In the genomic region with DNA sequence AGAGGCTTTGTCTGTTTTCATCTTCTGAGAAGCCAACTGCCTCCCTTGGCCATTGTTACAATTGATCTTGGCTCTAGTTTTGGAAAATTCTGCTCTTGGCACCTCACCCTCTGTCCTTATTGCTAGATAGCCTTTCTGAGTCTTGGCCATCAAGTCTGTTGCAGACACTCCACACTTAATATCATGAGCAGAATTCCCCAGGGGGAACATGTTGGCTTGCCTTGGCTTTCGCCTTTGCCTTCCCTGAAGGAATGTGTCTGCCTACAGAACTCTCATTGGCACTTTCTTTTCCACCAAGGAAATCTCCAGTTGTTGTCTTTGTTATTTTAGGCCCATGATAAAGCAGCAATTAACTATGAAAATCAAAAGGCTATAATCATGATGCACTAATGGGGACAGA, we compare ENCODE assay signal across 22 cellular contexts. TPM values are rescaled to one million over a fixed set of nuclear protein-coding genes. Genes with fewer than 3 reads are reported as not detected.
A peak's percentile ranks its signal among the peaks of the same experiment; 100 is the strongest.
DNase-seq lines count a peak whose midpoint lies in the region; ATAC-seq and TF ChIP-seq lines count a peak whose summit lies in the region.
"Had no signal": no experiment of that assay in that cellular context is flagged by ENCODE, and none has a peak within 500 bp of the region (broad histone marks: within the 10 kb centered on the region; RNA-seq: fewer than 3 reads in every experiment).

No MANE protein-coding gene starts in this region.

- H3K27me3 Mint-ChIP-seq in activated naive CD4-positive, alpha-beta T cell treated with anti-CD3 and anti-CD28 coated beads for 36 hours (ENCODE audit: low read depth) = no peaks in the 10 kb centered on the region
- H3K27me3 Mint-ChIP-seq in activated T-helper 17 cell treated with anti-CD3 and anti-CD28 coated beads, Interleukin-2, amount 50 U/mL, for 72 hours = no peaks in the 10 kb centered on the region
- H3K27me3 Mint-ChIP-seq: activated naive CD8-positive, alpha-beta T cell treated with anti-CD3 and anti-CD28 coated beads, Interleukin-2, amount 50 U/mL, for 24 hours; CD8-positive, alpha-beta memory T cell; progenitor cell of endocrine pancreas had no signal

- H3K4me1 Mint-ChIP-seq in activated naive CD4-positive, alpha-beta T cell treated with anti-CD3 and anti-CD28 coated beads for 36 hours (ENCODE audit: low read depth) = peaks cover 22% of the 10 kb centered on the region
- H3K4me1 Mint-ChIP-seq in activated T-helper 17 cell treated with anti-CD3 and anti-CD28 coated beads, Interleukin-2, amount 50 U/mL, for 72 hours = no peaks in the 10 kb centered on the region
- H3K4me1 Mint-ChIP-seq: natural killer cell had no signal

- CTCF ChIA-PET in activated naive CD4-positive, alpha-beta T cell treated with anti-CD3 and anti-CD28 coated beads for 36 hours (lab: Charles Lee) = interaction anchor here (6.9 kb wide), 1 partner anchor 19 kb away, joined by 54 read pairs; no protein-coding TSS in a partner anchor

- H3K36me3 Mint-ChIP-seq in activated naive CD4-positive, alpha-beta T cell treated with anti-CD3 and anti-CD28 coated beads for 36 hours (ENCODE audit: low read depth) = peaks cover 4% of the 10 kb centered on the region
- no peaks in the 10 kb centered on the region for H3K36me3 Mint-ChIP-seq in activated naive CD4-positive, alpha-beta T cell treated with anti-CD3 and anti-CD28 coated beads, Interleukin-2, amount 50 U/mL, for 72 hours
- peaks cover 51% of the 10 kb centered on the region for H3K36me3 Mint-ChIP-seq in activated T-helper 17 cell treated with anti-CD3 and anti-CD28 coated beads, Interleukin-2, amount 50 U/mL, for 72 hours (ENCODE audit: low read depth)

- no peaks in the 10 kb centered on the region for H3K27me3 ChIP-seq in left ventricle myocardium inferior (ENCODE audit: low read depth)
- no peaks in the 10 kb centered on the region for H3K27me3 ChIP-seq in thoracic aorta (replicated peaks; ENCODE audit: insufficient read depth)
- H3K27me3 ChIP-seq in MG63 = no peaks in the 10 kb centered on the region
- H3K27me3 ChIP-seq: upper lobe of left lung had no signal

- H3K27ac ChIP-seq in left ventricle myocardium inferior (replicated peaks) (peak overlapping the region; percentile 10), thoracic aorta (peak overlapping the region; percentile 19 to 62)

- ATAC-seq in activated naive CD4-positive, alpha-beta T cell treated with anti-CD3 and anti-CD28 coated beads, Interleukin-2, amount 50 U/mL, for 72 hours = no peak
- no peak for ATAC-seq in activated T-helper 17 cell treated with anti-CD3 and anti-CD28 coated beads, Interleukin-2, amount 50 U/mL, for 72 hours (replicated peaks)
- no peak for ATAC-seq in thoracic aorta (ENCODE audit: insufficient number of reproducible peaks, low FRiP score, low read depth)
- ATAC-seq: activated naive CD8-positive, alpha-beta T cell treated with anti-CD3 and anti-CD28 coated beads, Interleukin-2, amount 50 U/mL, for 24 hours; activated T-cell treated with anti-CD3 and anti-CD28 coated beads, Interleukin-2, amount 50 U/mL, for 4 hours; natural killer cell; Panc1 had no signal

- TF ChIP-seq CTCF in left ventricle myocardium inferior (IDR thresholded peaks at IDR 0.05; ENCODE audit: borderline replicate concordance) (no peak), thoracic aorta (IDR thresholded peaks at IDR 0.05) (no peak)

- no peak overlapping the region for H3K4me3 Mint-ChIP-seq in activated naive CD4-positive, alpha-beta T cell treated with anti-CD3 and anti-CD28 coated beads for 36 hours
- H3K4me3 Mint-ChIP-seq in activated T-helper 17 cell treated with anti-CD3 and anti-CD28 coated beads, Interleukin-2, amount 50 U/mL, for 72 hours = no peak overlapping the region
- H3K4me3 Mint-ChIP-seq: activated naive CD8-positive, alpha-beta T cell treated with anti-CD3 and anti-CD28 coated beads, Interleukin-2, amount 50 U/mL, for 24 hours; activated T-cell treated with anti-CD3 and anti-CD28 coated beads, Interleukin-2, amount 50 U/mL, for 4 hours; CD8-positive, alpha-beta memory T cell; natural killer cell had no signal

- H3K27ac Mint-ChIP-seq in activated naive CD4-positive, alpha-beta T cell treated with anti-CD3 and anti-CD28 coated beads for 36 hours = peak overlapping the region; percentile 9
- H3K27ac Mint-ChIP-seq in activated naive CD4-positive, alpha-beta T cell treated with anti-CD3 and anti-CD28 coated beads, Interleukin-2, amount 50 U/mL, for 72 hours = peak overlapping the region in 1 of 2 donors; percentile 74
- H3K27ac Mint-ChIP-seq in activated T-helper 17 cell treated with anti-CD3 and anti-CD28 coated beads, Interleukin-2, amount 50 U/mL, for 72 hours = peak overlapping the region; percentile 12
- H3K27ac Mint-ChIP-seq: activated naive CD8-positive, alpha-beta T cell treated with anti-CD3 and anti-CD28 coated beads, Interleukin-2, amount 50 U/mL, for 24 hours; natural killer cell had no signal

- H3K9me3 ChIP-seq in left ventricle myocardium inferior (replicated peaks) (no peaks in the 10 kb centered on the region), thoracic aorta (no peaks in the 10 kb centered on the region), MG63 (no peaks in the 10 kb centered on the region)
- H3K9me3 ChIP-seq: upper lobe of left lung had no signal

- H3K4me1 ChIP-seq in left ventricle myocardium inferior (peaks cover 18% of the 10 kb centered on the region), thoracic aorta (ENCODE audit: control insufficient read depth in 1 of 2, low read depth in 2 of 2) (peaks cover 29 to 80% of the 10 kb centered on the region in 2 donors)

- intact Hi-C loops in activated naive CD4-positive, alpha-beta T cell treated with anti-CD3 and anti-CD28 coated beads for 36 hours (cut with micrococcal nuclease) = no loop called here
- intact Hi-C loops in left ventricle myocardium inferior (cut with micrococcal nuclease) = no loop called here

- H3K9me3 Mint-ChIP-seq in activated naive CD4-positive, alpha-beta T cell treated with anti-CD3 and anti-CD28 coated beads for 36 hours = no peaks in the 10 kb centered on the region
- no peaks in the 10 kb centered on the region for H3K9me3 Mint-ChIP-seq in activated naive CD4-positive, alpha-beta T cell treated with anti-CD3 and anti-CD28 coated beads, Interleukin-2, amount 50 U/mL, for 72 hours
- H3K9me3 Mint-ChIP-seq in activated T-helper 17 cell treated with anti-CD3 and anti-CD28 coated beads, Interleukin-2, amount 50 U/mL, for 72 hours = no peaks in the 10 kb centered on the region
- H3K9me3 Mint-ChIP-seq: activated naive CD8-positive, alpha-beta T cell treated with anti-CD3 and anti-CD28 coated beads, Interleukin-2, amount 50 U/mL, for 24 hours; activated T-cell treated with anti-CD3 and anti-CD28 coated beads, Interleukin-2, amount 50 U/mL, for 4 hours; CD8-positive, alpha-beta memory T cell; natural killer cell had no signal

- H3K4me3 ChIP-seq in left ventricle myocardium inferior (no peak overlapping the region), thoracic aorta (no peak overlapping the region), MG63 (no peak overlapping the region)
- H3K4me3 ChIP-seq: upper lobe of left lung had no signal

- H3K36me3 ChIP-seq in left ventricle myocardium inferior (peaks cover 35% of the 10 kb centered on the region), thoracic aorta (no peaks in the 10 kb centered on the region), MG63 (peaks cover 22% of the 10 kb centered on the region)

- no peak for DNase-seq in activated naive CD4-positive, alpha-beta T cell treated with anti-CD3 and anti-CD28 coated beads for 36 hours
- no peak for DNase-seq in activated naive CD4-positive, alpha-beta T cell treated with anti-CD3 and anti-CD28 coated beads, Interleukin-2, amount 50 U/mL, for 72 hours (ENCODE audit: low spot score in 2 of 2)
- DNase-seq in left ventricle myocardium inferior = no peak
- no peak for DNase-seq in thoracic aorta (ENCODE audit: low spot score)
- no peak for DNase-seq in NCI-H748 (lab: John Stamatoyannopoulos, UW; ENCODE audit: unreplicated experiment)
- no peak for DNase-seq in NCI-H2196 (lab: John Stamatoyannopoulos, UW; ENCODE audit: unreplicated experiment)
- no peak for DNase-seq in MG63
- DNase-seq: activated CD4-positive, alpha-beta T cell treated with anti-CD3 and anti-CD28 coated beads, Interleukin-2, amount 50 U/mL, for 48 hours; activated naive CD8-positive, alpha-beta T cell treated with anti-CD3 and anti-CD28 coated beads, Interleukin-2, amount 50 U/mL, for 24 hours; activated T-cell treated with anti-CD3 and anti-CD28 coated beads, Interleukin-2, amount 50 U/mL, for 4 hours; CD8-positive, alpha-beta memory T cell; cerebellar nuclear complex; KBM-7; natural killer cell; NCI-H1092; NCI-H2081 treated with DMSO at 0.1 percent for 48 hours; NCI-H526; stimulated activated naive CD4-positive, alpha-beta T cell; upper lobe of left lung had no signal

RNA-seq across cellular contexts. Expression of a gene that starts 42.7 kb away (rescaled TPM):
- total RNA-seq in activated naive CD4-positive, alpha-beta T cell treated with anti-CD3 and anti-CD28 coated beads for 36 hours = 10 to 100 TPM; 19.1 to 19.7 TPM
- 10 to 100 TPM; 17.2 to 29.2 TPM for total RNA-seq in activated naive CD4-positive, alpha-beta T cell treated with anti-CD3 and anti-CD28 coated beads, Interleukin-2, amount 50 U/mL, for 72 hours
- 10 to 100 TPM in 1 of 2 donors, 1 to 10 TPM in 1; 6.7 to 10.3 TPM for total RNA-seq in activated T-helper 17 cell treated with anti-CD3 and anti-CD28 coated beads, Interleukin-2, amount 50 U/mL, for 72 hours
- total RNA-seq in left ventricle myocardium inferior (14.4 TPM), thoracic aorta (10 to 100 TPM; 35.2 to 55.2 TPM)
- total RNA-seq in MG63 (2014; rRNA removed; shearing (Covaris generic); ENCODE audit: low replicate concordance) = 7.8 and 13.3 TPM in 2 replicates
